In genomic region chr1:182781849-182782586, GRCh38 we compare ENCODE assay signal across 8 cellular contexts. TPM values are rescaled to one million over a fixed set of nuclear protein-coding genes. Genes with fewer than 3 reads are reported as not detected.
A peak's percentile ranks its signal among the peaks of the same experiment; 100 is the strongest.
DNase-seq lines count a peak whose midpoint lies in the region; ATAC-seq and TF ChIP-seq lines count a peak whose summit lies in the region.

No MANE protein-coding gene starts in this region.

- H3K9me3 ChIP-seq in DOHH2 (ENCODE audit: control insufficient read depth, insufficient read depth, low read length) (no peaks in the 10 kb centered on the region), hepatocyte (ENCODE audit: low read depth) (no peaks in the 10 kb centered on the region)

- H4K20me1 ChIP-seq in DOHH2 (ENCODE audit: control insufficient read depth, insufficient read depth, low read depth, low read length) (no peaks in the 10 kb centered on the region), hepatocyte (ENCODE audit: insufficient read depth, poor library complexity, severe bottlenecking) (no peaks in the 10 kb centered on the region)

- H3K9me2 ChIP-seq in DOHH2 (replicated peaks; ENCODE audit: control insufficient read depth, low read length) (no peaks in the 10 kb centered on the region), hepatocyte (replicated peaks; ENCODE audit: insufficient read depth) (no peaks in the 10 kb centered on the region)

- H3K4me2 ChIP-seq in DOHH2 (ENCODE audit: low read length) = peak overlapping the region; percentile 56
- H3K4me2 ChIP-seq in hepatocyte = no peak overlapping the region

- H3K4me1 ChIP-seq in DOHH2 (ENCODE audit: control insufficient read depth, low read length) (peaks cover 32% of the 10 kb centered on the region), hepatocyte (ENCODE audit: insufficient read depth) (no peaks in the 10 kb centered on the region)

- H3K27me3 ChIP-seq in DOHH2 (ENCODE audit: control insufficient read depth, low read length) = no peaks in the 10 kb centered on the region
- no peaks in the 10 kb centered on the region for H3K27me3 ChIP-seq in hepatocyte

- DNase-seq in HFFc6 (peak; percentile 37), NCI-H1930 (lab: John Stamatoyannopoulos, UW) (peak; percentile 28 to 68), T-helper 2 cell (peak; percentile 26 to 62 (median 39)), anterior cingulate cortex (lab: John Stamatoyannopoulos, UW) (peak in 51 of 58 donors; percentile 3 to 73 (median 40)), hepatocyte (ENCODE audit: low spot score) (peak; percentile 78)
- DNase-seq in stimulated activated CD4-positive, alpha-beta T cell treated with anti-CD3 and anti-CD28 coated beads, Interleukin-12 subunit alpha, Interleukin-12 subunit beta, amount 100 ng/mL, for 48 hours (ENCODE audit: low read depth in 2 of 3, low spot score in 1 of 3) = peak; percentile 50 to 61 (median 60)

- H3K4me3 ChIP-seq in DOHH2 (ENCODE audit: low read length) (peak overlapping the region; percentile 30; the same call in 1 of the 2 replicates), hepatocyte (no peak overlapping the region)

- no peak overlapping the region for H3K27ac Mint-ChIP-seq in HFFc6

- H3F3A ChIP-seq in DOHH2 (ENCODE audit: control insufficient read depth, insufficient read depth) = peaks cover 9% of the 10 kb centered on the region; the same call in 1 of the 2 replicates

- WGBS in hepatocyte (ENCODE audit: low lambda C conversion rate, missing lambda C conversion rate) = 48% methylated on average over 6 of the region's 6 CpGs

- no peaks in the 10 kb centered on the region for H3K36me3 Mint-ChIP-seq in HFFc6 (ENCODE audit: low read depth)

- H3K27ac ChIP-seq in DOHH2 (ENCODE audit: low read depth, low read length) = peak overlapping the region; percentile 51
- no peak overlapping the region for H3K27ac ChIP-seq in hepatocyte

- no peak for ATAC-seq in HG02840 (IDR thresholded peaks at IDR 0.05; ENCODE audit: low FRiP score, unreplicated experiment)

- H2AFZ ChIP-seq in hepatocyte = no peak overlapping the region

- peaks cover 8% of the 10 kb centered on the region; the same call in 1 of the 2 replicates for H3K4me1 Mint-ChIP-seq in HFFc6 (ENCODE audit: low read depth)

- no peaks in the 10 kb centered on the region for H3K36me3 ChIP-seq in DOHH2 (ENCODE audit: control insufficient read depth, low read length)
- H3K36me3 ChIP-seq in hepatocyte (replicated peaks; ENCODE audit: insufficient read depth, low read depth) = no peaks in the 10 kb centered on the region

- peak; percentile 94 for TF ChIP-seq CTCF in DOHH2 (IDR thresholded peaks at IDR 0.05; ENCODE audit: low read depth, low read length, poor library complexity, severe bottlenecking)
- TF ChIP-seq CTCF in HFFc6 (IDR thresholded peaks at IDR 0.05) = peak; percentile 83
- peak; percentile 65 for TF ChIP-seq CTCF in hepatocyte (IDR thresholded peaks at IDR 0.05; ENCODE audit: poor library complexity)

- no peak overlapping the region for H3K4me3 Mint-ChIP-seq in HFFc6

- H3K27me3 Mint-ChIP-seq in HFFc6 (ENCODE audit: insufficient read depth) = peaks cover 5% of the 10 kb centered on the region

- H3K79me2 ChIP-seq in DOHH2 (ENCODE audit: control insufficient read depth, low read length) (no peaks in the 10 kb centered on the region), hepatocyte (no peaks in the 10 kb centered on the region)

- no peaks in the 10 kb centered on the region for H3K9me3 Mint-ChIP-seq in HFFc6

RNA-seq across cellular contexts. Expression of gene NPL, which starts 7.6 kb away (rescaled TPM):
- 1 to 10 TPM; 1.2 to 2.0 (median 1.5) TPM for total RNA-seq in HFFc6 (2021; fragmentation: NEBNext Ultra II Directional; extraction: Animal tissue kit (Norgen Biotek cat#: 25700))
- total RNA-seq in hepatocyte = 6.4 and 10.2 TPM in 2 replicates
- polyA plus RNA-seq in hepatocyte = 6.1 and 7.1 TPM in 2 replicates

RNA-seq across cellular contexts. Expression of gene DHX9, which starts 57.1 kb away (rescaled TPM):
- 100 to 1,000 TPM; 141 to 176 (median 170) TPM for total RNA-seq in HFFc6 (2021; fragmentation: NEBNext Ultra II Directional; extraction: Animal tissue kit (Norgen Biotek cat#: 25700))
- 114 and 132 TPM in 2 replicates for total RNA-seq in hepatocyte
- 66.3 and 70.7 TPM in 2 replicates for polyA plus RNA-seq in hepatocyte
